In the genomic region with DNA sequence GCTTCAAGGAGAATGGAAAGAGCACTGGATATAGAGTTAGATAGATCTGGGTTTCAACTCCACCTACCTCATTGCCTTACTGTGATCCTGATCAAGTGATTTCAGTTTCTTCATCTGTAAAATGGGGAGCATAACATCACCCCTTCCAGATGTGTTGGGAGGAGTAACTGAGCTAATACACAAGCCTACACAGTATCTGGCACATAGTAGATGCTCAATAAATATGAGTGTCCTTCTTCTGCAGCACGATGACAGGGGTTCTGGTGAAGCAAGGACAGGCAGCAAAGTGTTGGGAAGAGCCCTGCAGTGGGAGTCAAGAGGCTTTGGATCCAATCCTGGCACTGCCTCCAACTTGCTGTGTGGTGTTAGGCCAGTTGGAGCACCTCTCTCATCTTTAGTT, we compare ENCODE assay signal across 10 cellular contexts.
DNase-seq lines count a peak whose midpoint lies in the region; ATAC-seq and TF ChIP-seq lines count a peak whose summit lies in the region.
"Had no signal": no experiment of that assay in that cellular context is flagged by ENCODE, and none has a peak within 500 bp of the region (broad histone marks: within the 10 kb centered on the region; RNA-seq: fewer than 3 reads in every experiment).

No MANE protein-coding gene starts in this region.

- H3K27ac Mint-ChIP-seq in stimulated activated naive CD8-positive, alpha-beta T cell treated with anti-CD3 and anti-CD28 coated beads, Interleukin-15, Interleukin-2, amounts not matched to agents 100 ng/mL and 50 ng/mL, for 24 hours: peak overlapping the region; percentile 95
- peak overlapping the region; percentile 64 for H3K27ac Mint-ChIP-seq in activated CD4-positive, alpha-beta memory T cell treated with anti-CD3 and anti-CD28 coated beads, Interleukin-2, amount 10 ng/mL, durations not matched to agents 7 days and 5 days

- H3K27ac ChIP-seq in foreskin keratinocyte: peak overlapping the region; percentile 81
- H3K27ac ChIP-seq: VCaP had no signal

- DNase-seq in stimulated activated naive CD8-positive, alpha-beta T cell treated with anti-CD3 and anti-CD28 coated beads, Interleukin-15, Interleukin-2, amounts not matched to agents 100 U/mL and 50 U/mL, for 24 hours: no peak
- DNase-seq in activated CD4-positive, alpha-beta memory T cell treated with anti-CD3 and anti-CD28 coated beads, Interleukin-2, amount 10 ng/mL, durations not matched to agents 7 days and 5 days: no peak
- DNase-seq in foreskin keratinocyte (no peak), mucosa of gallbladder (ENCODE audit: low spot score) (no peak), hepatic stellate cell (ENCODE audit: low spot score) (no peak)

- H3K36me3 Mint-ChIP-seq in stimulated activated naive CD8-positive, alpha-beta T cell treated with anti-CD3 and anti-CD28 coated beads, Interleukin-15, Interleukin-2, amounts not matched to agents 100 ng/mL and 50 ng/mL, for 24 hours (ENCODE audit: low read depth): no peaks in the 10 kb centered on the region
- peaks cover 8% of the 10 kb centered on the region for H3K36me3 Mint-ChIP-seq in activated CD4-positive, alpha-beta memory T cell treated with anti-CD3 and anti-CD28 coated beads, Interleukin-2, amount 10 ng/mL, durations not matched to agents 7 days and 5 days (ENCODE audit: low read depth)

- ATAC-seq in stimulated activated naive CD8-positive, alpha-beta T cell treated with anti-CD3 and anti-CD28 coated beads, Interleukin-15, Interleukin-2, amounts not matched to agents 100 U/mL and 50 U/mL, for 24 hours: no peak
- ATAC-seq in foreskin keratinocyte: no peak
- ATAC-seq in HG03432 (IDR thresholded peaks at IDR 0.05; ENCODE audit: unreplicated experiment): no peak
- no peak for ATAC-seq in HG02588 (IDR thresholded peaks at IDR 0.05; ENCODE audit: unreplicated experiment)

- peaks cover 30% of the 10 kb centered on the region for H3K4me1 ChIP-seq in foreskin keratinocyte

- no peak for TF ChIP-seq CTCF in foreskin keratinocyte (conservative IDR thresholded peaks at IDR 0.05)

- H3K27me3 Mint-ChIP-seq in stimulated activated naive CD8-positive, alpha-beta T cell treated with anti-CD3 and anti-CD28 coated beads, Interleukin-15, Interleukin-2, amounts not matched to agents 100 ng/mL and 50 ng/mL, for 24 hours: peaks cover 54% of the 10 kb centered on the region
- peaks cover 82% of the 10 kb centered on the region for H3K27me3 Mint-ChIP-seq in activated CD4-positive, alpha-beta memory T cell treated with anti-CD3 and anti-CD28 coated beads, Interleukin-2, amount 10 ng/mL, durations not matched to agents 7 days and 5 days

- no peaks in the 10 kb centered on the region for H3K9me3 Mint-ChIP-seq in stimulated activated naive CD8-positive, alpha-beta T cell treated with anti-CD3 and anti-CD28 coated beads, Interleukin-15, Interleukin-2, amounts not matched to agents 100 ng/mL and 50 ng/mL, for 24 hours
- H3K9me3 Mint-ChIP-seq in activated CD4-positive, alpha-beta memory T cell treated with anti-CD3 and anti-CD28 coated beads, Interleukin-2, amount 10 ng/mL, durations not matched to agents 7 days and 5 days: no peaks in the 10 kb centered on the region

- peaks cover 61% of the 10 kb centered on the region for H3K27me3 ChIP-seq in foreskin keratinocyte
- H3K27me3 ChIP-seq: BE2C had no signal

- CTCF ChIA-PET in activated CD4-positive, alpha-beta memory T cell treated with anti-CD3 and anti-CD28 coated beads, Interleukin-2, amount 10 ng/mL, durations not matched to agents 7 days and 5 days (lab: Charles Lee): interaction anchor here (0.9 to 3.0 kb wide), 5 partner anchors 9 to 42 kb away, joined by 3 to 16 read pairs (median 4); no protein-coding TSS in a partner anchor

- H3K4me1 Mint-ChIP-seq in stimulated activated naive CD8-positive, alpha-beta T cell treated with anti-CD3 and anti-CD28 coated beads, Interleukin-15, Interleukin-2, amounts not matched to agents 100 ng/mL and 50 ng/mL, for 24 hours (ENCODE audit: low read depth): peaks cover 64% of the 10 kb centered on the region
- H3K4me1 Mint-ChIP-seq in activated CD4-positive, alpha-beta memory T cell treated with anti-CD3 and anti-CD28 coated beads, Interleukin-2, amount 10 ng/mL, durations not matched to agents 7 days and 5 days: peaks cover 59% of the 10 kb centered on the region

- H3K4me3 Mint-ChIP-seq in stimulated activated naive CD8-positive, alpha-beta T cell treated with anti-CD3 and anti-CD28 coated beads, Interleukin-15, Interleukin-2, amounts not matched to agents 100 ng/mL and 50 ng/mL, for 24 hours: peak overlapping the region; percentile 65
- H3K4me3 Mint-ChIP-seq in activated CD4-positive, alpha-beta memory T cell treated with anti-CD3 and anti-CD28 coated beads, Interleukin-2, amount 10 ng/mL, durations not matched to agents 7 days and 5 days: no peak overlapping the region

- POLR2A ChIA-PET in activated CD4-positive, alpha-beta memory T cell treated with anti-CD3 and anti-CD28 coated beads, Interleukin-2, amount 10 ng/mL, durations not matched to agents 7 days and 5 days (lab: Charles Lee): interaction anchor here (0.7 to 5.5 kb wide), 7 partner anchors 12 to 735 kb away, joined by 3 to 35 read pairs (median 10); a partner anchor contains a TSS
